In the genomic region with DNA sequence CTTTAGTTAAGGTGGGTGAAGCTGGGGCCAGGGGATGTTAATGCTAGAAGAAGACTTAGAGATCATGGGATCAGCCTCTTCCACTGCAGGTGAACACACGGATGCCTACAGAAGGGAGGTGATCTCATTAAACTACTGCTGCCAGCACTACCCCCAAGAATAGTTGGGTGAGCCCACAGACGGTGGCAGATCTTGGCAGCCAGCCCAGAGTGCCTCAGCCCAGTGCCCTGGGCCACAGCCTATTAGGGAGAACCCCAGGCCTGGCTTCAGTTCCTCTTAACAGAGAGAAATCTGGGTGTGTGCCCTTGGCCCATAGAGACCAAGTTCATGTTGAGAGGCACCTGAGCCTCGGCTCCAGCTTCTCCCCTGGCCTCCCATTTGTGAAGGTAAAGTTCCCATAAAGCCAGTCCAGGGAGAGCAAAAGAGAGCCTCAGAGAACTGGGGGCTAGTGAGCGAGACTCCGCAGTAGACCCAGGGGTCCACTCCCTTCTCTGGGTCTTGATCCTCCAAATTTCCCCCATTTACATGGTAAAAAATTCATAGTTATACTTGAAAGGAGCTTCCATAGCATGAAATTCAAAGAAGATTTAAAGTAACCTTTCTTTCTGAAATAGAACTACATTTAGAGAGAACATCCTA, we compare ENCODE assay signal across 9 cellular contexts.
A peak's percentile ranks its signal among the peaks of the same experiment; 100 is the strongest.
DNase-seq lines count a peak whose midpoint lies in the region; ATAC-seq lines count a peak whose summit lies in the region.
"Had no signal": no experiment of that assay in that cellular context is flagged by ENCODE, and none has a peak within 500 bp of the region (broad histone marks: within the 10 kb centered on the region; RNA-seq: fewer than 3 reads in every experiment).

No MANE protein-coding gene starts in this region.

- H3K27me3 Mint-ChIP-seq in T-helper 17 cell, result no peaks in the 10 kb centered on the region

- H3K36me3 Mint-ChIP-seq in T-helper 17 cell (ENCODE audit: low read depth), result no peaks in the 10 kb centered on the region

- H3K27ac Mint-ChIP-seq in T-helper 17 cell, result peak overlapping the region; percentile 95

- peak; percentile 43 for ATAC-seq in GM18870 (IDR thresholded peaks at IDR 0.05; ENCODE audit: unreplicated experiment)
- ATAC-seq in HG02884 (IDR thresholded peaks at IDR 0.05; ENCODE audit: unreplicated experiment), result peak; percentile 56
- peak; percentile 77 for ATAC-seq in T-helper 17 cell
- no peak for ATAC-seq in HG02938 (IDR thresholded peaks at IDR 0.05; ENCODE audit: unreplicated experiment)
- no peak for ATAC-seq in left lobe of liver

- H3K4me1 Mint-ChIP-seq in T-helper 17 cell, result peaks cover 56% of the 10 kb centered on the region

- H3K9me3 ChIP-seq in T-helper 17 cell (ENCODE audit: control insufficient read depth, low read length, poor library complexity, severe bottlenecking), result no peaks in the 10 kb centered on the region

- H3K4me3 Mint-ChIP-seq in T-helper 17 cell, result no peak overlapping the region
- H3K4me3 Mint-ChIP-seq: neural crest cell had no signal

- DNase-seq in T-helper 17 cell (peak; percentile 23 to 57 (median 50)), germinal center (ENCODE audit: low spot score) (peak; percentile 63), NCI-H2029 (lab: John Stamatoyannopoulos, UW) (no peak), HK-2 (ENCODE audit: unreplicated experiment) (no peak), left lobe of liver (ENCODE audit: low spot score) (no peak)

Comparison
In these comparisons a context has a peak if more than half of its experiments do, and no peak if none do; other contexts are left out.
1. ATAC-seq: peak in GM18870 (single experiment), HG02884 (single experiment) and T-helper 17 cell (single experiment); none in HG02938 (single experiment) and left lobe of liver (single experiment).
2. DNase-seq: peak in T-helper 17 cell (3 of 3) and germinal center (single experiment); none in NCI-H2029 (single experiment), HK-2 (single experiment) and left lobe of liver (single experiment).